ENCODE assay signal across 13 cellular contexts in the genomic region with DNA sequence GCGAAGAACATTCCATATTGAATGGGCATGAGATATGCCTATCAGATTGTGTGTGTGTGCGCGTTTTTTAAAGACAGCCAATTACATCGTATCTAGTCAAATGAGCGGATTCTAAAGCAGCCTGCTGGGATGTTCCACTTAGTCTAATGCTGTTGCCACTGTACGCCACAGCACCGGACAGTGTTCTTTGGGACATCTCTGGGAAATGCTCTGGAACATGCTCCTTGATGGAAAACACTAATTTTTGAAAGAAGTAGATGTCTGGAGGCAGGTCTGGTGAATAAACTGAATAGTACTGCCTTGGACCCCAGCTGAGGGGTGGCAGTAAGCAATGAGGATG. TPM values are rescaled to one million over a fixed set of nuclear protein-coding genes. Genes with fewer than 3 reads are reported as not detected.
DNase-seq lines count a peak whose midpoint lies in the region; ATAC-seq and TF ChIP-seq lines count a peak whose summit lies in the region.
"Had no signal": no experiment of that assay in that cellular context is flagged by ENCODE, and none has a peak within 500 bp of the region (broad histone marks: within the 10 kb centered on the region; RNA-seq: fewer than 3 reads in every experiment).

No MANE protein-coding gene starts in this region.

- H3K9me3 ChIP-seq in heart right ventricle (no peaks in the 10 kb centered on the region), tibial artery (no peaks in the 10 kb centered on the region)

- H3K27me3 ChIP-seq in heart right ventricle (no peaks in the 10 kb centered on the region), tibial artery (no peaks in the 10 kb centered on the region)

- no peak for ATAC-seq in heart right ventricle
- no peak for ATAC-seq in Right ventricle myocardium superior (ENCODE audit: poor library complexity)
- ATAC-seq: activated naive CD4-positive, alpha-beta T cell treated with anti-CD3 and anti-CD28 coated beads, Interleukin-2, amount 50 U/mL, for 72 hours; GM12878; GM23338; Panc1 had no signal

- TF ChIP-seq CTCF in heart right ventricle (IDR thresholded peaks at IDR 0.05) (no peak), glutamatergic neuron (IDR thresholded peaks at IDR 0.05; ENCODE audit: partially characterized antibody, unreplicated experiment) (no peak), tibial artery (IDR thresholded peaks at IDR 0.05) (no peak)

- H3K4me1 Mint-ChIP-seq in glutamatergic neuron (ENCODE audit: low read depth, unreplicated experiment): peaks cover 8% of the 10 kb centered on the region

- H3K27ac ChIP-seq in heart right ventricle (peak overlapping the region in 8 of 10 donors; percentile 30 to 94 (median 86)), tibial artery (peak overlapping the region; percentile 82 to 88)

- no peak overlapping the region for H3K4me3 ChIP-seq in heart right ventricle
- H3K4me3 ChIP-seq in tibial artery: peak overlapping the region in 1 of 2 donors; percentile 17
- H3K4me3 ChIP-seq: GM12878, GM23338 had no signal

- H3K36me3 ChIP-seq in heart right ventricle: peaks cover 0 to 42% (median under 1%) of the 10 kb centered on the region in 9 donors
- H3K36me3 ChIP-seq in tibial artery: peaks cover 6 to 36% (median 17%) of the 10 kb centered on the region in 3 donors

- intact Hi-C loops in heart right ventricle (cut with DNase I): no loop called here
- intact Hi-C loops in Right ventricle myocardium superior (cut with DNase I): no loop called here
- intact Hi-C loops in tibial artery (cut with DNase I; ENCODE audit: low total_unique reads): no loop called here

- no peak for DNase-seq in heart right ventricle
- no peak for DNase-seq in Right ventricle myocardium superior
- DNase-seq in glutamatergic neuron: no peak
- no peak for DNase-seq in tibial artery
- no peak for DNase-seq in activated naive CD4-positive, alpha-beta T cell treated with anti-CD3 and anti-CD28 coated beads, Interleukin-2, amount 50 U/mL, for 16 hours
- DNase-seq in NCI-H2107 treated with DMSO at 0.1 percent for 48 hours (lab: John Stamatoyannopoulos, UW; ENCODE audit: unreplicated experiment): no peak
- DNase-seq: activated CD4-positive, alpha-beta memory T cell treated with anti-CD3 and anti-CD28 coated beads, Interleukin-2, amount 10 ng/mL, durations not matched to agents 7 days and 5 days; NCI-H226 had no signal

- H3K27me3 Mint-ChIP-seq in glutamatergic neuron (ENCODE audit: unreplicated experiment): peaks cover 6% of the 10 kb centered on the region
- H3K27me3 Mint-ChIP-seq: memory B cell had no signal

- 78% methylated on average over 7 of the region's 7 CpGs for WGBS in heart right ventricle, 2 donors

- H3K9me3 Mint-ChIP-seq in glutamatergic neuron (ENCODE audit: unreplicated experiment): peaks cover 10% of the 10 kb centered on the region
- H3K9me3 Mint-ChIP-seq: activated CD4-positive, alpha-beta memory T cell treated with anti-CD3 and anti-CD28 coated beads, Interleukin-2, amount 10 ng/mL, durations not matched to agents 7 days and 5 days; activated naive CD4-positive, alpha-beta T cell treated with anti-CD3 and anti-CD28 coated beads, Interleukin-2, amount 50 U/mL, for 72 hours; memory B cell had no signal

- no peaks in the 10 kb centered on the region for H3K36me3 Mint-ChIP-seq in glutamatergic neuron (ENCODE audit: unreplicated experiment)

- peak overlapping the region; percentile 2 for H3K4me3 Mint-ChIP-seq in glutamatergic neuron (ENCODE audit: unreplicated experiment)
- H3K4me3 Mint-ChIP-seq: activated CD4-positive, alpha-beta memory T cell treated with anti-CD3 and anti-CD28 coated beads, Interleukin-2, amount 10 ng/mL, durations not matched to agents 7 days and 5 days; GM23338; memory B cell had no signal

- H3K27ac Mint-ChIP-seq in glutamatergic neuron (ENCODE audit: unreplicated experiment): peak overlapping the region; percentile 8
- H3K27ac Mint-ChIP-seq: activated CD4-positive, alpha-beta memory T cell treated with anti-CD3 and anti-CD28 coated beads, Interleukin-2, amount 10 ng/mL, durations not matched to agents 7 days and 5 days; activated naive CD4-positive, alpha-beta T cell treated with anti-CD3 and anti-CD28 coated beads, Interleukin-2, amount 50 U/mL, for 72 hours; GM23338; memory B cell had no signal

- peaks cover 6 to 90% (median 65%) of the 10 kb centered on the region in 9 donors for H3K4me1 ChIP-seq in heart right ventricle
- peaks cover 8 to 83% (median 64%) of the 10 kb centered on the region in 4 donors for H3K4me1 ChIP-seq in tibial artery

RNA-seq across cellular contexts. Expression of a gene that starts 3.6 kb away (rescaled TPM):
- total RNA-seq in heart right ventricle (10 to 100 TPM in 5 of 10 donors, 1 to 10 TPM in 5; 7.6 to 13.9 (median 9.6) TPM), Right ventricle myocardium superior (9.5 TPM), glutamatergic neuron (ENCODE audit: unreplicated experiment) (18.1 TPM)
- 10 to 100 TPM; 10.1 to 21.1 TPM for polyA plus RNA-seq in heart right ventricle

RNA-seq across cellular contexts. Expression of a gene that starts 5.8 kb away (rescaled TPM):
- total RNA-seq in heart right ventricle: 10 to 100 TPM; 25.0 to 39.0 (median 33.7) TPM
- 10 to 100 TPM; 14.2 to 47.0 TPM for polyA plus RNA-seq in heart right ventricle
- 26.5 TPM for total RNA-seq in Right ventricle myocardium superior
- total RNA-seq in glutamatergic neuron (ENCODE audit: unreplicated experiment): 51.0 TPM

RNA-seq across cellular contexts. Expression of a gene that starts 9.9 kb away (rescaled TPM):
- total RNA-seq in heart right ventricle (10 to 100 TPM; 24.5 to 35.8 (median 29.3) TPM), Right ventricle myocardium superior (27.3 TPM), glutamatergic neuron (ENCODE audit: unreplicated experiment) (55.0 TPM)
- polyA plus RNA-seq in heart right ventricle: 10 to 100 TPM; 19.9 to 36.5 TPM

RNA-seq across cellular contexts. Expression of a gene that starts 10.5 kb away (rescaled TPM):
- 100 to 1,000 TPM in 1 of 10 donors, 10 to 100 TPM in 9; 74.7 to 117 (median 82.2) TPM for total RNA-seq in heart right ventricle
- polyA plus RNA-seq in heart right ventricle: 100 to 1,000 TPM; 140 to 282 TPM
- 74.5 TPM for total RNA-seq in Right ventricle myocardium superior
- 75.1 TPM for total RNA-seq in glutamatergic neuron (ENCODE audit: unreplicated experiment)

RNA-seq across cellular contexts. Expression of a gene that starts 21.9 kb away (rescaled TPM):
- total RNA-seq in heart right ventricle: 100 to 1,000 TPM in 1 of 10 donors, 10 to 100 TPM in 9; 25.8 to 146 (median 35.5) TPM
- 100 to 1,000 TPM in 1 of 2 donors, 10 to 100 TPM in 1; 79.6 to 131 TPM for polyA plus RNA-seq in heart right ventricle
- 56.3 TPM for total RNA-seq in Right ventricle myocardium superior
- 1.4 TPM for total RNA-seq in glutamatergic neuron (ENCODE audit: unreplicated experiment)
